Comparison of ENCODE assay signal across 24 cellular contexts in genomic region chr7:4783762-4784351, GRCh38. TPM values are rescaled to one million over a fixed set of nuclear protein-coding genes. Genes with fewer than 3 reads are reported as not detected.
DNase-seq lines count a peak whose midpoint lies in the region; ATAC-seq, FAIRE-seq and TF ChIP-seq lines count a peak whose summit lies in the region.
"Had no signal": no experiment of that assay in that cellular context is flagged by ENCODE, and none has a peak within 500 bp of the region (broad histone marks: within the 10 kb centered on the region; RNA-seq: fewer than 3 reads in every experiment).

No MANE protein-coding gene starts in this region.

- no peak overlapping the region for H4K8ac ChIP-seq in neuronal stem cell (ENCODE audit: low read depth, low read length)

- POLR2A ChIA-PET in HepG2 (lab: Yijun Ruan, JAX) = interaction anchor here (2.0 kb wide), 1 partner anchor 8 kb away, joined by 8 read pairs; the partner anchor contains the start of gene AP5Z1

- no peak overlapping the region for H3K9ac ChIP-seq in HepG2 (ENCODE audit: insufficient read depth, low read depth, low read length)
- H3K9ac ChIP-seq in neuronal stem cell (ENCODE audit: low read depth, low read length, poor library complexity) = no peak overlapping the region

- no peaks in the 10 kb centered on the region for H3K4me1 Mint-ChIP-seq in nephron progenitor cell

- H2BK120ac ChIP-seq in neuronal stem cell (ENCODE audit: low read depth, low read length) = no peak overlapping the region

- in situ Hi-C loops in HepG2 (cut with HindIII; ENCODE audit: extremely low pct_ligation_motif_present, low pct_unique_long_range_greater_than_20kb) = no loop called here

- H3K27me3 ChIP-seq in HepG2 (ENCODE audit: control insufficient read depth in 1 of 2, insufficient read depth in 2 of 2, low read length in 2 of 2) (no peaks in the 10 kb centered on the region), right lobe of liver (no peaks in the 10 kb centered on the region), neuronal stem cell (ENCODE audit: control insufficient read depth in 3 of 3, insufficient read depth in 3 of 3, low read depth in 1 of 3, low read length in 3 of 3) (no peaks in the 10 kb centered on the region), suprapubic skin (no peaks in the 10 kb centered on the region)
- H3K27me3 ChIP-seq: BE2C had no signal

- H2BK5ac ChIP-seq in neuronal stem cell (ENCODE audit: low read length) = peak overlapping the region; percentile 39

- H3K9me3 Mint-ChIP-seq in nephron progenitor cell = no peaks in the 10 kb centered on the region
- H3K9me3 Mint-ChIP-seq: CD4-positive, CD25-positive, alpha-beta regulatory T cell; CD8-positive, alpha-beta memory T cell; HFFc6 had no signal

- H3K27ac Mint-ChIP-seq in nephron progenitor cell = no peak overlapping the region
- H3K27ac Mint-ChIP-seq: CD4-positive, CD25-positive, alpha-beta regulatory T cell; CD8-positive, alpha-beta memory T cell; HFFc6 had no signal

- H3K14ac ChIP-seq in neuronal stem cell (ENCODE audit: low read length) = no peak overlapping the region

- no peak overlapping the region for H2BK12ac ChIP-seq in neuronal stem cell (ENCODE audit: low read length)

- H2AFZ ChIP-seq in HepG2 (ENCODE audit: low read length) (no peak overlapping the region), neuronal stem cell (ENCODE audit: low read length) (no peak overlapping the region)

- H2BK15ac ChIP-seq in neuronal stem cell (ENCODE audit: low read length) = no peak overlapping the region

- BruUV-seq in HepG2 (replicated peaks; lab: Mats Ljungman, UMichigan) = no TSS peak

- H3K79me2 ChIP-seq in HepG2 (ENCODE audit: insufficient read depth, low read length) = no peaks in the 10 kb centered on the region

- H3K4me3 ChIP-seq in HepG2 (replicated peaks in 1 of 3; ENCODE audit: insufficient read depth in 1 of 3, low read depth in 2 of 3, low read length in 3 of 3) (no peak overlapping the region), right lobe of liver (no peak overlapping the region), neuronal stem cell (ENCODE audit: low read length in 2 of 2) (no peak overlapping the region), suprapubic skin (no peak overlapping the region)
- H3K4me3 ChIP-seq: GM12878 had no signal

- H3K4me1 ChIP-seq in HepG2 (ENCODE audit: insufficient read depth, low read length) = no peaks in the 10 kb centered on the region
- H3K4me1 ChIP-seq in right lobe of liver = no peaks in the 10 kb centered on the region
- H3K4me1 ChIP-seq in neuronal stem cell (ENCODE audit: control insufficient read depth in 2 of 2, insufficient read depth in 1 of 2, low read depth in 1 of 2, low read length in 2 of 2) = no peaks in the 10 kb centered on the region
- peaks cover 8% of the 10 kb centered on the region for H3K4me1 ChIP-seq in suprapubic skin
- H3K4me1 ChIP-seq: BE2C had no signal

- H3K18ac ChIP-seq in neuronal stem cell (ENCODE audit: low read length) = no peak overlapping the region

- CTCF ChIA-PET in HepG2 (lab: Yijun Ruan, JAX; ENCODE audit: low intra/inter-chr PET ratio, low total read pairs) = no interaction called here

- no peak overlapping the region for H2AK5ac ChIP-seq in neuronal stem cell (ENCODE audit: low read depth, low read length)

- no peaks in the 10 kb centered on the region for H3K27me3 Mint-ChIP-seq in nephron progenitor cell (ENCODE audit: low read depth, poor library complexity)
- H3K27me3 Mint-ChIP-seq: CD4-positive, CD25-positive, alpha-beta regulatory T cell had no signal

- H3K27ac ChIP-seq in HepG2 (ENCODE audit: extremely low read length, insufficient read depth, low read length) = no peak overlapping the region
- H3K27ac ChIP-seq in right lobe of liver = no peak overlapping the region
- peak overlapping the region; percentile 51 for H3K27ac ChIP-seq in angular gyrus (ENCODE audit: low read depth, low read length)
- no peak overlapping the region for H3K27ac ChIP-seq in neuronal stem cell (replicated peaks; ENCODE audit: low read length)
- H3K27ac ChIP-seq in suprapubic skin = peak overlapping the region; percentile 21
- H3K27ac ChIP-seq: HL-60 had no signal

- H4K20me1 ChIP-seq in HepG2 (ENCODE audit: insufficient read depth, low read length) = no peaks in the 10 kb centered on the region

- WGBS in HepG2 (ENCODE audit: low lambda C conversion rate) = 97% methylated on average over 23 of the region's 40 CpGs
- WGBS in right lobe of liver (ENCODE audit: insufficient coverage, low coverage, low lambda C conversion rate, missing lambda C conversion rate) = no CpG with 5 or more reads among the region's 40 CpGs
- no CpG with 5 or more reads among the region's 40 CpGs for WGBS in neuronal stem cell (ENCODE audit: extremely low coverage in 2 of 2, insufficient read length in 2 of 2, insufficient replicate concordance in 1 of 2), 2 donors
- WGBS in suprapubic skin = 67% methylated on average over 11 of the region's 40 CpGs

- no peak for FAIRE-seq in HepG2 (lab: Jason Lieb, UNC)
- FAIRE-seq: A204.1, GM12878 had no signal

- no peak overlapping the region for H3K4ac ChIP-seq in neuronal stem cell (ENCODE audit: low read length)

- no peak for ATAC-seq in HepG2
- ATAC-seq in right lobe of liver = no peak
- ATAC-seq: GM12878, HCT116 had no signal

- intact Hi-C loops in HepG2 (cut with micrococcal nuclease; ENCODE audit: unreplicated experiment) = no loop called here
- intact Hi-C loops in right lobe of liver (cut with DNase I) = no loop called here

- TF ChIP-seq RAD21 in HepG2 (CRISPR knock-in tag; IDR thresholded peaks at IDR 0.05) = no peak

- no peak overlapping the region for H4K91ac ChIP-seq in neuronal stem cell (ENCODE audit: low read depth, low read length, poor library complexity)

- H3K36me3 Mint-ChIP-seq in nephron progenitor cell (ENCODE audit: low read depth) = no peaks in the 10 kb centered on the region

- H3K4me2 ChIP-seq in HepG2 (ENCODE audit: low read depth, low read length) = no peak overlapping the region
- no peak overlapping the region for H3K4me2 ChIP-seq in neuronal stem cell (ENCODE audit: insufficient read depth, low read length, poor library complexity, severe bottlenecking)

- H3K36me3 ChIP-seq in HepG2 (replicated peaks in 1 of 2; ENCODE audit: control insufficient read depth in 1 of 2, insufficient read depth in 2 of 2, low read length in 2 of 2) = peaks cover 21 to 40% of the 10 kb centered on the region in 2 experiments; a peak in 4 of 5 replicates
- peaks cover 3 to 77% (median 24%) of the 10 kb centered on the region in 4 donors for H3K36me3 ChIP-seq in right lobe of liver
- H3K36me3 ChIP-seq in neuronal stem cell (replicated peaks in 1 of 2; ENCODE audit: control insufficient read depth in 2 of 2, insufficient read depth in 2 of 2, low read length in 2 of 2) = peaks cover 16 to 66% of the 10 kb centered on the region in 2 donors
- peaks cover 83% of the 10 kb centered on the region for H3K36me3 ChIP-seq in suprapubic skin

- peaks cover 7% of the 10 kb centered on the region for H3K79me1 ChIP-seq in neuronal stem cell (ENCODE audit: low read depth, low read length)

- no peak for TF ChIP-seq EP300 in HepG2 (IDR thresholded peaks at IDR 0.05; ENCODE audit: low read depth in 2 of 2, low read length in 2 of 2)
- no peak for TF ChIP-seq EP300 in HepG2 (CRISPR knock-in tag; IDR thresholded peaks at IDR 0.05; ENCODE audit: borderline replicate concordance)
- TF ChIP-seq EP300 in suprapubic skin (IDR thresholded peaks at IDR 0.05) = no peak

- TF ChIP-seq CTCF in HepG2 (CRISPR knock-in tag; IDR thresholded peaks at IDR 0.05) = no peak
- no peak for TF ChIP-seq CTCF in right lobe of liver (IDR thresholded peaks at IDR 0.05)
- no peak for TF ChIP-seq CTCF in suprapubic skin (IDR thresholded peaks at IDR 0.05)
- TF ChIP-seq CTCF in nephron progenitor cell (IDR thresholded peaks at IDR 0.05) = no peak

- H3K9me3 ChIP-seq in HepG2 (ENCODE audit: low read length) = no peaks in the 10 kb centered on the region
- no peaks in the 10 kb centered on the region for H3K9me3 ChIP-seq in right lobe of liver
- no peaks in the 10 kb centered on the region for H3K9me3 ChIP-seq in neuronal stem cell (replicated peaks in 1 of 2; ENCODE audit: control insufficient read depth in 2 of 2, insufficient read depth in 1 of 2, low read depth in 1 of 2, low read length in 2 of 2)
- H3K9me3 ChIP-seq in suprapubic skin = no peaks in the 10 kb centered on the region
- H3K9me3 ChIP-seq: BE2C had no signal

- H3K23ac ChIP-seq in neuronal stem cell (ENCODE audit: low read depth, low read length, poor library complexity) = peak overlapping the region; percentile 12

- no peak for DNase-seq in HepG2 (ENCODE audit: low spot score)
- DNase-seq in right lobe of liver = no peak
- DNase-seq in neuronal stem cell (ENCODE audit: low spot score) = no peak
- DNase-seq in suprapubic skin (ENCODE audit: low spot score in 2 of 2) = no peak
- no peak for DNase-seq in activated CD4-positive, alpha-beta T cell treated with anti-CD3 and anti-CD28 coated beads for 48 hours
- no peak for DNase-seq in nephron progenitor cell
- DNase-seq: ACHN; BE2C; C1 segment of cervical spinal cord; CD4-positive, CD25-positive, alpha-beta regulatory T cell; CD8-positive, alpha-beta memory T cell; COR-L47; DMS 273 treated with DMSO at 0.1 percent for 48 hours; DMS53; DND-41; EL; GOT3; H7; HFFc6 had no signal

- H3K4me3 Mint-ChIP-seq in nephron progenitor cell = no peak overlapping the region
- H3K4me3 Mint-ChIP-seq: CD4-positive, CD25-positive, alpha-beta regulatory T cell; CD8-positive, alpha-beta memory T cell; HFFc6 had no signal

- TF ChIP-seq POLR2A in HepG2 (IDR thresholded peaks at IDR 0.05; ENCODE audit: insufficient read depth in 1 of 2, low read depth in 2 of 2, low read length in 2 of 2) (no peak), right lobe of liver (IDR thresholded peaks at IDR 0.05) (no peak), suprapubic skin (IDR thresholded peaks at IDR 0.05) (no peak)

RNA-seq across cellular contexts. Expression of gene AP5Z1, which starts 8.4 kb away (rescaled TPM):
- 7.4 and 15.1 TPM in 2 replicates for total RNA-seq in HepG2 (2016; rRNA removed; fragmentation: Illumina TruSeq; extraction: Trizol)
- 3.5 and 6.4 TPM in 2 replicates for total RNA-seq in HepG2 (2016; cell fraction: cytosol; rRNA removed; fragmentation: Illumina TruSeq; extraction: Trizol; ENCODE audit: low read depth)
- 7.5 and 15.3 TPM in 2 replicates for total RNA-seq in HepG2 (2016; cell fraction: insoluble cytoplasmic fraction; rRNA removed; fragmentation: Illumina TruSeq; extraction: Trizol)
- 4.1 and 5.0 TPM in 2 replicates for total RNA-seq in HepG2 (2016; cell fraction: membrane; rRNA removed; fragmentation: Illumina TruSeq; extraction: Trizol)
- 18.0 and 18.9 TPM in 2 replicates for total RNA-seq in HepG2 (2016; cell fraction: nucleus; rRNA removed; fragmentation: Illumina TruSeq; extraction: Trizol)
- 9.3 and 16.0 TPM in 2 replicates for polyA plus RNA-seq in HepG2 (2011; rRNA removed)
- polyA plus RNA-seq in HepG2 (2011; cell fraction: cytosol; rRNA removed) = 3.8 and 7.7 TPM in 2 replicates
- polyA plus RNA-seq in HepG2 (2011; cell fraction: nucleus; rRNA removed) = 83.4 and 101 TPM in 2 replicates
- 5.9 and 7.4 TPM in 2 replicates for polyA plus RNA-seq in HepG2 (2012)
- polyA plus RNA-seq in HepG2 (2016; cell fraction: cytosol; fragmentation: Illumina TruSeq; extraction: Trizol; ENCODE audit: low read depth) = 1.8 and 2.1 TPM in 2 replicates
- 7.7 and 9.3 TPM in 2 replicates for polyA plus RNA-seq in HepG2 (2016; cell fraction: insoluble cytoplasmic fraction; fragmentation: Illumina TruSeq; extraction: Trizol; ENCODE audit: low read depth)
- 3.1 and 4.0 TPM in 2 replicates for polyA plus RNA-seq in HepG2 (2016; cell fraction: membrane; fragmentation: Illumina TruSeq; extraction: Trizol; ENCODE audit: low read depth)
- polyA plus RNA-seq in HepG2 (2016; cell fraction: nucleus; fragmentation: Illumina TruSeq; extraction: Trizol; ENCODE audit: insufficient read depth, low read depth) = 42.6 and 43.4 TPM in 2 replicates
- 14.8 and 17.9 TPM in 2 replicates for polyA minus RNA-seq in HepG2 (2011; rRNA and poly(A)+ RNA removed; ENCODE audit: low replicate concordance)
- 6.2 and 7.0 TPM in 2 replicates for polyA minus RNA-seq in HepG2 (2011; cell fraction: cytosol; rRNA and poly(A)+ RNA removed)
- 28.0 and 28.3 TPM in 2 replicates for polyA minus RNA-seq in HepG2 (2011; cell fraction: nucleus; rRNA and poly(A)+ RNA removed)
- total RNA-seq in right lobe of liver = 10 to 100 TPM in 5 of 6 experiments, 1 to 10 TPM in 1; 9.7 to 23.6 (median 14.2) TPM
- 6.0 TPM for polyA plus RNA-seq in neuronal stem cell (2013, experiment 1 of 2)
- polyA plus RNA-seq in neuronal stem cell (2013, experiment 2 of 2) = 6.1 TPM
- 10 to 100 TPM; 26.2 to 81.2 (median 52.2) TPM for total RNA-seq in suprapubic skin

Comparison
In these comparisons a context has a peak if more than half of its experiments do, and no peak if none do; other contexts are left out.
1. H3K27ac ChIP-seq: peak in angular gyrus (single experiment) and suprapubic skin (single experiment); none in HepG2 (single experiment), right lobe of liver (0 of 3) and neuronal stem cell (single experiment).